Comparison of ENCODE assay signal across 24 cellular contexts in genomic region chr11:97364047-97364446, GRCh38.
DNase-seq lines count a peak whose midpoint lies in the region; ATAC-seq, FAIRE-seq and TF ChIP-seq lines count a peak whose summit lies in the region.
"Had no signal": no experiment of that assay in that cellular context is flagged by ENCODE, and none has a peak within 500 bp of the region (broad histone marks: within the 10 kb centered on the region; RNA-seq: fewer than 3 reads in every experiment).

No MANE protein-coding gene starts in this region.

- H3K4me1 Mint-ChIP-seq in MCF 10A (ENCODE audit: insufficient read depth, unreplicated experiment): peaks cover 20% of the 10 kb centered on the region
- H3K4me1 Mint-ChIP-seq in chondrocyte (ENCODE audit: low read depth): peaks cover 31% of the 10 kb centered on the region
- no peaks in the 10 kb centered on the region for H3K4me1 Mint-ChIP-seq in activated CD4-positive, alpha-beta T cell treated with anti-CD3 and anti-CD28 coated beads, Interleukin-2, amount 10 ng/mL, durations not matched to agents 24 days and 14 days
- H3K4me1 Mint-ChIP-seq: neural progenitor cell; stimulated activated effector memory CD8-positive, alpha-beta T cell treated with anti-CD3 and anti-CD28 coated beads, Interleukin-12 subunit alpha, Interleukin-12 subunit beta, amount 100 ng/mL, for 72 hours had no signal

- H3K36me3 Mint-ChIP-seq in MCF 10A (ENCODE audit: insufficient read depth, unreplicated experiment) (no peaks in the 10 kb centered on the region), chondrocyte (ENCODE audit: low read depth) (no peaks in the 10 kb centered on the region)
- H3K36me3 Mint-ChIP-seq in activated CD4-positive, alpha-beta T cell treated with anti-CD3 and anti-CD28 coated beads, Interleukin-2, amount 10 ng/mL, durations not matched to agents 24 days and 14 days (ENCODE audit: low read depth): no peaks in the 10 kb centered on the region
- H3K36me3 Mint-ChIP-seq: neural progenitor cell; stimulated activated effector memory CD8-positive, alpha-beta T cell treated with anti-CD3 and anti-CD28 coated beads, Interleukin-12 subunit alpha, Interleukin-12 subunit beta, amount 100 ng/mL, for 72 hours had no signal

- H3K9me3 Mint-ChIP-seq in MCF 10A (ENCODE audit: unreplicated experiment): no peaks in the 10 kb centered on the region
- H3K9me3 Mint-ChIP-seq in chondrocyte (ENCODE audit: low read depth): peaks cover 24% of the 10 kb centered on the region
- peaks cover 4% of the 10 kb centered on the region for H3K9me3 Mint-ChIP-seq in activated CD4-positive, alpha-beta T cell treated with anti-CD3 and anti-CD28 coated beads, Interleukin-2, amount 10 ng/mL, durations not matched to agents 24 days and 14 days

- DNase-seq in MCF 10A (ENCODE audit: unreplicated experiment) (peak; percentile 5), breast epithelium (ENCODE audit: low spot score in 2 of 2) (no peak), chondrocyte (ENCODE audit: low spot score) (no peak), hepatic stellate cell (ENCODE audit: low spot score) (peak; percentile 4), urothelium cell line (ENCODE audit: low spot score) (peak; percentile 7), SW480 (ENCODE audit: low spot score) (no peak)
- DNase-seq in activated CD4-positive, alpha-beta T cell treated with anti-CD3 and anti-CD28 coated beads, Interleukin-2, amount 10 ng/mL, durations not matched to agents 24 days and 14 days: no peak
- DNase-seq: activated gamma-delta T cell treated with Interleukin-2 at 50 U/mL for 16 hours; aorta; DMS153; HFFc6; hypothalamus; Karpas-422; midbrain; NCI-H1105 treated with DMSO at 0.1 percent for 48 hours; NCI-H526 treated with DMSO at 0.1 percent for 48 hours; stimulated activated CD4-positive, alpha-beta T cell treated with anti-CD3 and anti-CD28 coated beads, Interleukin-15, amount 100 ng/mL, for 24 hours; tibial artery had no signal

- CTCF ChIA-PET in MCF 10A (lab: Yijun Ruan, JAX): no interaction called here

- H3K4me3 ChIP-seq in breast epithelium: no peak overlapping the region
- H3K4me3 ChIP-seq: neural progenitor cell, SK-N-MC, tibial artery had no signal

- H3K4me1 ChIP-seq in breast epithelium: no peaks in the 10 kb centered on the region
- H3K4me1 ChIP-seq: neural progenitor cell had no signal

- POLR2A ChIA-PET in MCF 10A (lab: Yijun Ruan, JAX): no interaction called here

- H3K27me3 ChIP-seq in breast epithelium: no peaks in the 10 kb centered on the region
- H3K27me3 ChIP-seq: neural progenitor cell, tibial artery had no signal

- peaks cover 11 to 26% of the 10 kb centered on the region in 2 donors for H3K9me3 ChIP-seq in breast epithelium

- H3K27ac Mint-ChIP-seq in MCF 10A (ENCODE audit: low read depth, unreplicated experiment) (peak overlapping the region; percentile 17), chondrocyte (ENCODE audit: unreplicated experiment) (peak overlapping the region; percentile 86)
- no peak overlapping the region for H3K27ac Mint-ChIP-seq in activated CD4-positive, alpha-beta T cell treated with anti-CD3 and anti-CD28 coated beads, Interleukin-2, amount 10 ng/mL, durations not matched to agents 24 days and 14 days
- H3K27ac Mint-ChIP-seq: HFFc6; neural progenitor cell; stimulated activated effector memory CD8-positive, alpha-beta T cell treated with anti-CD3 and anti-CD28 coated beads, Interleukin-12 subunit alpha, Interleukin-12 subunit beta, amount 100 ng/mL, for 72 hours had no signal

- no peaks in the 10 kb centered on the region for H3K36me3 ChIP-seq in breast epithelium
- H3K36me3 ChIP-seq: neural progenitor cell, tibial artery had no signal

- peaks cover 4% of the 10 kb centered on the region for H3K27me3 Mint-ChIP-seq in MCF 10A (ENCODE audit: insufficient read depth, unreplicated experiment)
- H3K27me3 Mint-ChIP-seq in chondrocyte (ENCODE audit: low read depth): no peaks in the 10 kb centered on the region
- no peaks in the 10 kb centered on the region for H3K27me3 Mint-ChIP-seq in activated CD4-positive, alpha-beta T cell treated with anti-CD3 and anti-CD28 coated beads, Interleukin-2, amount 10 ng/mL, durations not matched to agents 24 days and 14 days

- TF ChIP-seq POLR2A in breast epithelium (IDR thresholded peaks at IDR 0.05): no peak

- no peak for FAIRE-seq in urothelium cell line (lab: Jason Lieb, UNC)

- BruUV-seq in MCF 10A (replicated peaks; lab: Mats Ljungman, UMichigan): no TSS peak

- intact Hi-C loops in MCF 10A (cut with micrococcal nuclease): no loop called here
- intact Hi-C loops in breast epithelium (cut with DNase I; ENCODE audit: low total_unique reads): no loop called here
- intact Hi-C loops in activated CD4-positive, alpha-beta T cell treated with anti-CD3 and anti-CD28 coated beads, Interleukin-2, amount 10 ng/mL, durations not matched to agents 24 days and 14 days (cut with micrococcal nuclease): no loop called here

- H3K4me3 Mint-ChIP-seq in MCF 10A (ENCODE audit: unreplicated experiment) (no peak overlapping the region), chondrocyte (ENCODE audit: unreplicated experiment) (no peak overlapping the region)
- no peak overlapping the region for H3K4me3 Mint-ChIP-seq in activated CD4-positive, alpha-beta T cell treated with anti-CD3 and anti-CD28 coated beads, Interleukin-2, amount 10 ng/mL, durations not matched to agents 24 days and 14 days
- H3K4me3 Mint-ChIP-seq: HFFc6; neural progenitor cell; stimulated activated effector memory CD8-positive, alpha-beta T cell treated with anti-CD3 and anti-CD28 coated beads, Interleukin-12 subunit alpha, Interleukin-12 subunit beta, amount 100 ng/mL, for 72 hours had no signal

- TF ChIP-seq CTCF in MCF 10A (IDR thresholded peaks at IDR 0.05; ENCODE audit: unreplicated experiment) (no peak), breast epithelium (IDR thresholded peaks at IDR 0.05) (no peak), chondrocyte (IDR thresholded peaks at IDR 0.05) (no peak)

- H3K27ac ChIP-seq in breast epithelium: no peak overlapping the region
- H3K27ac ChIP-seq: 22Rv1, C4-2B, neural progenitor cell, SK-N-MC, tibial artery had no signal

- no peak for ATAC-seq in GM18858 (IDR thresholded peaks at IDR 0.05; ENCODE audit: unreplicated experiment)
- ATAC-seq: stimulated activated effector memory CD8-positive, alpha-beta T cell treated with anti-CD3 and anti-CD28 coated beads, Interleukin-12 subunit alpha, Interleukin-12 subunit beta, amount 100 ng/mL, for 72 hours had no signal

Comparison
In these comparisons a context has a peak if more than half of its experiments do, and no peak if none do; other contexts are left out.
1. DNase-seq: peak in MCF 10A (single experiment), hepatic stellate cell (single experiment) and urothelium cell line (single experiment); none in breast epithelium (0 of 2), chondrocyte (single experiment), activated CD4-positive, alpha-beta T cell treated with anti-CD3 and anti-CD28 coated beads, Interleukin-2, amount 10 ng/mL, durations not matched to agents 24 days and 14 days (single experiment) and SW480 (single experiment).